ENCODE assay signal across 8 cellular contexts in genomic region chr5:62578540-62578939, GRCh38. TPM values are rescaled to one million over a fixed set of nuclear protein-coding genes. Genes with fewer than 3 reads are reported as not detected.
DNase-seq lines count a peak whose midpoint lies in the region; ATAC-seq and TF ChIP-seq lines count a peak whose summit lies in the region.

A gene with protein sequence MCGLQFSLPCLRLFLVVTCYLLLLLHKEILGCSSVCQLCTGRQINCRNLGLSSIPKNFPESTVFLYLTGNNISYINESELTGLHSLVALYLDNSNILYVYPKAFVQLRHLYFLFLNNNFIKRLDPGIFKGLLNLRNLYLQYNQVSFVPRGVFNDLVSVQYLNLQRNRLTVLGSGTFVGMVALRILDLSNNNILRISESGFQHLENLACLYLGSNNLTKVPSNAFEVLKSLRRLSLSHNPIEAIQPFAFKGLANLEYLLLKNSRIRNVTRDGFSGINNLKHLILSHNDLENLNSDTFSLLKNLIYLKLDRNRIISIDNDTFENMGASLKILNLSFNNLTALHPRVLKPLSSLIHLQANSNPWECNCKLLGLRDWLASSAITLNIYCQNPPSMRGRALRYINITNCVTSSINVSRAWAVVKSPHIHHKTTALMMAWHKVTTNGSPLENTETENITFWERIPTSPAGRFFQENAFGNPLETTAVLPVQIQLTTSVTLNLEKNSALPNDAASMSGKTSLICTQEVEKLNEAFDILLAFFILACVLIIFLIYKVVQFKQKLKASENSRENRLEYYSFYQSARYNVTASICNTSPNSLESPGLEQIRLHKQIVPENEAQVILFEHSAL (plus strand): TSS chr5:62578819. CDS start chr5:62579439, 620 bp downstream.

- H3K4me1 Mint-ChIP-seq in T-cell = peaks cover 34 to 53% (median 45%) of the 10 kb centered on the region in 3 donors

- no peaks in the 10 kb centered on the region for H3K9me3 ChIP-seq in ovary

- peak; percentile 11 for DNase-seq in ACHN
- peak in 10 of 34 experiments; percentile 3 to 39 (median 14) for DNase-seq in T-cell
- peak; percentile 4 for DNase-seq in hepatic stellate cell (ENCODE audit: low spot score)
- DNase-seq in NCI-H1105 (lab: John Stamatoyannopoulos, UW) = no peak
- no peak for DNase-seq in DMS79 (lab: John Stamatoyannopoulos, UW)
- DNase-seq in ovary = no peak

- H3K36me3 Mint-ChIP-seq in T-cell = peaks cover 18% of the 10 kb centered on the region

- H3K27ac ChIP-seq in ovary = no peak within 1 kb of the TSS

- H3K27me3 Mint-ChIP-seq in T-cell = no peaks in the 10 kb centered on the region

- H3K9me3 Mint-ChIP-seq in T-cell = no peaks in the 10 kb centered on the region

- peak; percentile 98 for ATAC-seq in GM18861 (IDR thresholded peaks at IDR 0.05; ENCODE audit: unreplicated experiment)
- ATAC-seq in HG03045 (IDR thresholded peaks at IDR 0.05; ENCODE audit: unreplicated experiment) = peak; percentile 66
- peak; percentile 69 to 99 (median 90) for ATAC-seq in T-cell (replicated peaks in 1 of 4)

- no peak for TF ChIP-seq POLR2A in ovary (IDR thresholded peaks at IDR 0.05)

- no peaks in the 10 kb centered on the region for H3K4me1 ChIP-seq in ovary (ENCODE audit: insufficient read depth)

- WGBS in ovary, 3 donors = 52 to 58% (median 58%) methylated on average over 4 of the region's 4 CpGs

- POLR2A ChIA-PET in T-cell (lab: Charles Lee) = interaction anchor here (0.5 to 0.8 kb wide), 8 partner anchors 10 to 1855 kb away, joined by 3 to 10 read pairs (median 4); no protein-coding TSS in a partner anchor

- H3K4me3 ChIP-seq in ovary = no peak within 1 kb of the TSS

- peak within 1 kb of the TSS; percentile 73 to 87 for H3K27ac Mint-ChIP-seq in T-cell

- peak within 1 kb of the TSS; percentile 67 to 79 (median 72) for H3K4me3 Mint-ChIP-seq in T-cell

- TF ChIP-seq CTCF in ovary (IDR thresholded peaks at IDR 0.05) = no peak

- no peaks in the 10 kb centered on the region for H3K36me3 ChIP-seq in ovary

- no peak for TF ChIP-seq EP300 in ovary (IDR thresholded peaks at IDR 0.05)

- in situ Hi-C loops in ACHN (cut with HindIII; ENCODE audit: low pct_ligation_motif_present, low pct_unique_long_range_greater_than_20kb, low sequenced_read_pairs) = no loop called here

- CTCF ChIA-PET in T-cell (lab: Charles Lee) = interaction anchor here in 1 of 2 donors (0.5 to 0.8 kb wide), 3 partner anchors 23 to 1873 kb away, joined by 3 read pairs; partner anchors contain the start of gene DIMT1

- no peaks in the 10 kb centered on the region for H3K27me3 ChIP-seq in ovary

- intact Hi-C loops in ovary (cut with DNase I) = no loop called here

RNA-seq across cellular contexts. Expression of the gene that starts here (rescaled TPM):
- total RNA-seq in T-cell (1 to 10 TPM in 3 of 5 donors, under 1 TPM in 2; 0.43 to 4.5 (median 1.8) TPM), ovary (1 to 10 TPM; 2.2 to 7.5 (median 2.8) TPM)
- polyA plus RNA-seq in ovary = 1 to 10 TPM; 3.3 to 4.6 TPM

Comparison
In these comparisons a context has a peak if more than half of its experiments do, and no peak if none do; other contexts are left out.
1. DNase-seq: peak in ACHN (single experiment) and hepatic stellate cell (single experiment); none in NCI-H1105 (single experiment), DMS79 (single experiment) and ovary (0 of 5).
2. Peak in every context shown above with its lines, with median percentiles within 50 percentile points of each other: ATAC-seq.